Comparison of ENCODE assay signal across 8 cellular contexts in genomic region chr1:20194770-20195463, GRCh38. TPM values are rescaled to one million over a fixed set of nuclear protein-coding genes. Genes with fewer than 3 reads are reported as not detected.
A peak's percentile ranks its signal among the peaks of the same experiment; 100 is the strongest.
DNase-seq lines count a peak whose midpoint lies in the region; ATAC-seq and TF ChIP-seq lines count a peak whose summit lies in the region.

No MANE protein-coding gene starts in this region.

- H3K27ac ChIP-seq in C4-2B (no peak overlapping the region), SJCRH30 (no peak overlapping the region), vagina (peak overlapping the region; percentile 9)

- H3K27me3 ChIP-seq in SJCRH30 = peaks cover 23% of the 10 kb centered on the region
- no peaks in the 10 kb centered on the region for H3K27me3 ChIP-seq in vagina

- H3K9me3 ChIP-seq in SJCRH30 (replicated peaks) (no peaks in the 10 kb centered on the region), vagina (no peaks in the 10 kb centered on the region)

- peak; percentile 46 for DNase-seq in HPDE6-E6E7 (ENCODE audit: extremely low spot score)
- DNase-seq in SJCRH30 = peak; percentile 57 to 80
- DNase-seq in activated gamma-delta T cell treated with Interleukin-2 at 50 U/mL for 16 hours = peak; percentile 64
- DNase-seq in glomerular endothelial cell (ENCODE audit: extremely low read depth, low read depth, low spot score) = peak; percentile 4
- peak in 8 of 10 donors; percentile 55 to 94 (median 66) for DNase-seq in posterior cingulate gyrus
- DNase-seq in vagina (ENCODE audit: extremely low spot score in 2 of 2) = no peak

- intact Hi-C loops in posterior cingulate gyrus (cut with DNase I) (loop anchor here (2.0 kb wide), 1 partner anchor 276 kb away; no protein-coding TSS in a partner anchor), vagina (cut with DNase I) (no loop called here)

- TF ChIP-seq POLR2A in vagina (IDR thresholded peaks at IDR 0.05) = no peak

- H3K4me1 ChIP-seq in SJCRH30 = no peaks in the 10 kb centered on the region
- peaks cover 11% of the 10 kb centered on the region for H3K4me1 ChIP-seq in vagina

- TF ChIP-seq CTCF in C4-2B (conservative IDR thresholded peaks at IDR 0.05) (peak; percentile 80), vagina (IDR thresholded peaks at IDR 0.05) (peak in 2 of 3 experiments; percentile 25 to 57)

- no peaks in the 10 kb centered on the region for H3K36me3 ChIP-seq in SJCRH30
- no peaks in the 10 kb centered on the region for H3K36me3 ChIP-seq in vagina

- ATAC-seq in GM19467 (IDR thresholded peaks at IDR 0.05; ENCODE audit: unreplicated experiment) = no peak

- H3K4me3 ChIP-seq in SJCRH30 (no peak overlapping the region), vagina (no peak overlapping the region)

RNA-seq across cellular contexts. Expression of gene PLA2G2C, which starts 8.6 kb away (rescaled TPM):
- not detected in 2 replicates for total RNA-seq in SJCRH30 (2014; rRNA removed; shearing (Covaris generic))
- not detected in 2 replicates for total RNA-seq in glomerular endothelial cell
- not detected for total RNA-seq in vagina

RNA-seq across cellular contexts. Expression of gene UBXN10, which starts 9.0 kb away (rescaled TPM):
- total RNA-seq in SJCRH30 (2014; rRNA removed; shearing (Covaris generic)) = not detected in 2 replicates
- total RNA-seq in glomerular endothelial cell (0.06 and 0.24 TPM in 2 replicates), vagina (0.49 TPM)

RNA-seq across cellular contexts. Expression of gene PLA2G2F, which starts 55.8 kb away (rescaled TPM):
- not detected in 2 replicates for total RNA-seq in SJCRH30 (2014; rRNA removed; shearing (Covaris generic))
- total RNA-seq in glomerular endothelial cell (not detected in 2 replicates), vagina (not detected)

Comparison
In these comparisons a context has a peak if more than half of its experiments do, and no peak if none do; other contexts are left out.
1. DNase-seq: peak in HPDE6-E6E7 (single experiment), SJCRH30 (2 of 2), activated gamma-delta T cell treated with Interleukin-2 at 50 U/mL for 16 hours (single experiment), glomerular endothelial cell (single experiment) and posterior cingulate gyrus (8 of 10); none in vagina (0 of 2).